Comparison of ENCODE assay signal across 1 cellular context in the genomic region with DNA sequence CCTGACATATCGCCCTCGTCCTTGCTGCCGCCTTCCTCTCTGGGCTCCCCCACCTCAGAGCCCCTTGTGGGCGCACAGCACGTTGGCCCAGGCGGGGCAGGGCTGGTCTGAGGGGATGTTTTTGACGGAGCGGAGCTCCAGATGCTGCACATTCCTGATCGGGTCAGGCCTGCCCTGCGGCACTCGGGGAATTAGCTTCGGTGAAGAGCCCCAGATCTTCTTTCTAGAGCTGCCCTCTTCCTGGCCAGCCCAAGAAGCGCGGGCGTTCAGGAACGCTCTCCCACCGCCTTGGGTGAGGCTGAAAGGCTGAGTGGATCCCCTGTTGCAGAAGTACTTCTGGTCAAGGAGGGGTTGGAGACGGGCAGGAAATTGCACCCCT.
A peak's percentile ranks its signal among the peaks of the same experiment; 100 is the strongest.
TF ChIP-seq lines count a peak whose summit lies in the region.

No MANE protein-coding gene starts in this region.

TF ChIP-seq in H1, 55 proteins besides CTCF, POLR2A, EP300 and RAD21:
- TF ChIP-seq RBBP5 (IDR thresholded peaks at IDR 0.05; ENCODE audit: borderline replicate concordance, low read depth, low read length) (no peak), CTBP2 (IDR thresholded peaks at IDR 0.05; ENCODE audit: borderline replicate concordance, insufficient read depth, insufficient read length, low read length) (no peak), TEAD4 (IDR thresholded peaks at IDR 0.05; ENCODE audit: low read depth, low read length) (peak; percentile 29; the same call in 1 of the 2 replicates), SIX5 (IDR thresholded peaks at IDR 0.05; ENCODE audit: low read depth, low read length) (no peak), BACH1 (IDR thresholded peaks at IDR 0.05; ENCODE audit: low read length) (no peak), HDAC6 (IDR thresholded peaks at IDR 0.05; ENCODE audit: low read depth, low read length) (no peak), JUND (IDR thresholded peaks at IDR 0.05; ENCODE audit: low read length) (no peak), ASH2L (IDR thresholded peaks at IDR 0.05; ENCODE audit: low read length) (peak; percentile 74), SP2 (IDR thresholded peaks at IDR 0.05; ENCODE audit: low read length) (no peak), TAF1 (IDR thresholded peaks at IDR 0.05; ENCODE audit: low read depth, low read length) (no peak)
- TF ChIP-seq, protein P1, sequence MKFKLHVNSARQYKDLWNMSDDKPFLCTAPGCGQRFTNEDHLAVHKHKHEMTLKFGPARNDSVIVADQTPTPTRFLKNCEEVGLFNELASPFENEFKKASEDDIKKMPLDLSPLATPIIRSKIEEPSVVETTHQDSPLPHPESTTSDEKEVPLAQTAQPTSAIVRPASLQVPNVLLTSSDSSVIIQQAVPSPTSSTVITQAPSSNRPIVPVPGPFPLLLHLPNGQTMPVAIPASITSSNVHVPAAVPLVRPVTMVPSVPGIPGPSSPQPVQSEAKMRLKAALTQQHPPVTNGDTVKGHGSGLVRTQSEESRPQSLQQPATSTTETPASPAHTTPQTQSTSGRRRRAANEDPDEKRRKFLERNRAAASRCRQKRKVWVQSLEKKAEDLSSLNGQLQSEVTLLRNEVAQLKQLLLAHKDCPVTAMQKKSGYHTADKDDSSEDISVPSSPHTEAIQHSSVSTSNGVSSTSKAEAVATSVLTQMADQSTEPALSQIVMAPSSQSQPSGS (IDR thresholded peaks at IDR 0.05; ENCODE audit: low read length): no peak
